In the genomic region with DNA sequence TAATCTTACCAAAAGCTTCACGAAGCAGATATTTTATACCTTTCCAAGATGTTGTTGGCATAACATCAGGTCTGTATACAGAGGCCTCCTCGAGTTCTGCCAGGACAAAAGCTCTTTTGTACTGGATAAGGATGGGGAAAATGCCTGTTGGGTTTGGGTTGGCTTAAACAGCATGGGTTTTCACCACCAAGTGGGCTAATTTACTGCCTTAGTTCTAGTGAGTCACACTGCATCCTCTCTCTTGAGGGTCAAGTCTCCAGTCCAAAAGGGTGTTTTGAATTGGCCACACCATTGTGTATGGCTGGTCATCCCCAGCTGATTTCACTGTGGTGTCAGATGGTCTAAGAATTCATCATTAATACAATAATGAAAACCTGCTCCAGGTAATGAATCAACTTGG, we compare ENCODE assay signal across 1 cellular context.
TF ChIP-seq lines count a peak whose summit lies in the region.

No MANE protein-coding gene starts in this region.

TF ChIP-seq in K562, 482 proteins besides CTCF, POLR2A, EP300 and RAD21 (continued from another document):
- TF ChIP-seq, protein P1, sequence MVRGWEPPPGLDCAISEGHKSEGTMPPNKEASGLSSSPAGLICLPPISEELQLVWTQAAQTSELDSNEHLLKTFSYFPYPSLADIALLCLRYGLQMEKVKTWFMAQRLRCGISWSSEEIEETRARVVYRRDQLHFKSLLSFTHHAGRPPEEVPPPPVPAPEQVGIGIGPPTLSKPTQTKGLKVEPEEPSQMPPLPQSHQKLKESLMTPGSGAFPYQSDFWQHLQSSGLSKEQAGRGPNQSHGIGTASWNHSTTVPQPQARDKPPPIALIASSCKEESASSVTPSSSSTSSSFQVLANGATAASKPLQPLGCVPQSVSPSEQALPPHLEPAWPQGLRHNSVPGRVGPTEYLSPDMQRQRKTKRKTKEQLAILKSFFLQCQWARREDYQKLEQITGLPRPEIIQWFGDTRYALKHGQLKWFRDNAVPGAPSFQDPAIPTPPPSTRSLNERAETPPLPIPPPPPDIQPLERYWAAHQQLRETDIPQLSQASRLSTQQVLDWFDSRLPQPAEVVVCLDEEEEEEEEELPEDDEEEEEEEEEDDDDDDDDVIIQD (CRISPR knock-in tag; IDR thresholded peaks at IDR 0.05), result no peak
- TF ChIP-seq ZNF76 (CRISPR knock-in tag; IDR thresholded peaks at IDR 0.05; ENCODE audit: borderline replicate concordance) (no peak), SRF (CRISPR knock-in tag; IDR thresholded peaks at IDR 0.05) (0 out of 4 replicates have a peak, but pooled peaks of 1 of the 2 experiments have one; percentile 35)
- TF ChIP-seq, protein P2, sequence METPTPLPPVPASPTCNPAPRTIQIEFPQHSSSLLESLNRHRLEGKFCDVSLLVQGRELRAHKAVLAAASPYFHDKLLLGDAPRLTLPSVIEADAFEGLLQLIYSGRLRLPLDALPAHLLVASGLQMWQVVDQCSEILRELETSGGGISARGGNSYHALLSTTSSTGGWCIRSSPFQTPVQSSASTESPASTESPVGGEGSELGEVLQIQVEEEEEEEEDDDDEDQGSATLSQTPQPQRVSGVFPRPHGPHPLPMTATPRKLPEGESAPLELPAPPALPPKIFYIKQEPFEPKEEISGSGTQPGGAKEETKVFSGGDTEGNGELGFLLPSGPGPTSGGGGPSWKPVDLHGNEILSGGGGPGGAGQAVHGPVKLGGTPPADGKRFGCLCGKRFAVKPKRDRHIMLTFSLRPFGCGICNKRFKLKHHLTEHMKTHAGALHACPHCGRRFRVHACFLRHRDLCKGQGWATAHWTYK (CRISPR knock-in tag; IDR thresholded peaks at IDR 0.05), result no peak
- TF ChIP-seq, protein P3, sequence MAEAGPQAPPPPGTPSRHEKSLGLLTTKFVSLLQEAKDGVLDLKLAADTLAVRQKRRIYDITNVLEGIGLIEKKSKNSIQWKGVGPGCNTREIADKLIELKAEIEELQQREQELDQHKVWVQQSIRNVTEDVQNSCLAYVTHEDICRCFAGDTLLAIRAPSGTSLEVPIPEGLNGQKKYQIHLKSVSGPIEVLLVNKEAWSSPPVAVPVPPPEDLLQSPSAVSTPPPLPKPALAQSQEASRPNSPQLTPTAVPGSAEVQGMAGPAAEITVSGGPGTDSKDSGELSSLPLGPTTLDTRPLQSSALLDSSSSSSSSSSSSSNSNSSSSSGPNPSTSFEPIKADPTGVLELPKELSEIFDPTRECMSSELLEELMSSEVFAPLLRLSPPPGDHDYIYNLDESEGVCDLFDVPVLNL (CRISPR knock-in tag; IDR thresholded peaks at IDR 0.05; ENCODE audit: low read depth), result no peak
